In the genomic region with DNA sequence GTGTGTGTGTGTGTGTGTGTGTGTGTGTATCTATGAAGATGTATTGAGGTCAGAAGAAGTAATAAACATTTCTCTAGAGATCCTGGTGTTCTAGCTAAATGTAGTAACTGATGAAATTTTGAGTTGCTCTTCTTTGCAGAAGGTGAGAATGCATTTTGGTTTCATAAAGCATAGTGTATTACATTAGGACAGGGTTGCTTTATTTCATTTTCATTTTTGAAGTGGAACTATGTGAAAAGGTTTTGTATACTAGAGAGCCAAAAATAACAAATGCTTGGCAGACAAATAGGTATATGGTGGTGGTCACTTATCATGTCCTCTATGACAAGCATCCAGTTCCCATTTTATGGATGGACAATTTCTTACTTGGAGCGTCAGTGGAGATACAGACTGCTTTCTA, we compare ENCODE assay signal across 13 cellular contexts.
DNase-seq lines count a peak whose midpoint lies in the region; ATAC-seq lines count a peak whose summit lies in the region.
"Had no signal": no experiment of that assay in that cellular context is flagged by ENCODE, and none has a peak within 500 bp of the region (broad histone marks: within the 10 kb centered on the region; RNA-seq: fewer than 3 reads in every experiment).

No MANE protein-coding gene starts in this region.

- peak; percentile 77 for ATAC-seq in GM18519 (IDR thresholded peaks at IDR 0.05; ENCODE audit: low FRiP score, unreplicated experiment)
- ATAC-seq in GM21526 (IDR thresholded peaks at IDR 0.05; ENCODE audit: low FRiP score, unreplicated experiment), result peak; percentile 93
- ATAC-seq in HG03378 (IDR thresholded peaks at IDR 0.05; ENCODE audit: unreplicated experiment), result peak; percentile 84
- ATAC-seq: K562 had no signal

- H3K9me3 ChIP-seq in effector memory CD4-positive, alpha-beta T cell (ENCODE audit: control insufficient read depth, low read length), result no peaks in the 10 kb centered on the region

- no peaks in the 10 kb centered on the region for H3K36me3 ChIP-seq in effector memory CD4-positive, alpha-beta T cell (ENCODE audit: control insufficient read depth, insufficient read depth, low read length)
- H3K36me3 ChIP-seq: breast epithelium, tibial nerve had no signal

- no peaks in the 10 kb centered on the region for H3K27me3 ChIP-seq in effector memory CD4-positive, alpha-beta T cell (replicated peaks; ENCODE audit: control insufficient read depth, insufficient read depth, low read length, poor library complexity, severe bottlenecking)
- H3K27me3 ChIP-seq: breast epithelium, tibial nerve had no signal

- H3K27ac ChIP-seq in effector memory CD4-positive, alpha-beta T cell (ENCODE audit: insufficient read depth, low read length, poor library complexity, severe bottlenecking), result no peak overlapping the region
- H3K27ac ChIP-seq: breast epithelium had no signal

- peaks cover 4% of the 10 kb centered on the region for H3K4me1 ChIP-seq in effector memory CD4-positive, alpha-beta T cell (ENCODE audit: control insufficient read depth, insufficient read depth, low read length, poor library complexity, severe bottlenecking)
- H3K4me1 ChIP-seq: breast epithelium had no signal

- no peak for DNase-seq in effector memory CD4-positive, alpha-beta T cell
- DNase-seq in NCI-H446 treated with DMSO at 0.1 percent for 48 hours (lab: John Stamatoyannopoulos, UW), result no peak
- DNase-seq in cerebellar nuclear complex (lab: John Stamatoyannopoulos, UW), result no peak
- no peak for DNase-seq in NCI-H2171 treated with DMSO at 0.1 percent for 48 hours (lab: John Stamatoyannopoulos, UW)
- DNase-seq in SHP77 treated with DMSO at 0.1 percent for 48 hours (lab: John Stamatoyannopoulos, UW), result no peak
- DNase-seq: GDM1, SW 1271 had no signal

- peak overlapping the region; percentile 55 for H3K4me3 ChIP-seq in effector memory CD4-positive, alpha-beta T cell (ENCODE audit: insufficient read depth, low read depth, low read length, poor library complexity, severe bottlenecking)
- H3K4me3 ChIP-seq: K562 had no signal
